Comparison of ENCODE assay signal across 8 cellular contexts in the genomic region with DNA sequence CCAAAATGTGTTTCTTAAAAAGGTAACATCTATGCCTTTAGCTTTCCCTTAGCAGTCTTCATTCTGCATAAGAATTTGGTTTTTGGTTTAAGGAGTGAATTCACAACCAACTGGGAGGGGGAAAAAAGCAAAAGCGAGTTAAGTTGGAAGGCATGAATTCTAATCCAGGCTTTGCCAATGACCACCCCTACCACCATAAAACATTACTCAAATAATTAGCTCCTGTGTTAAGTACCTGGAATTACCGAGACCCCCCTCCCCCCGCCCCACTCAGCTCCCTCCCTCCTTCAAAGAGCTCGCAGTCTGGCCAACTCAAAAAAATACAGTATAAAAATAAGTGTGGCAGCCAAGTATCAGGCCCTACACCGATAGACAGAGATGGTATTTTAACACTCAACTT. TPM values are rescaled to one million over a fixed set of nuclear protein-coding genes. Genes with fewer than 3 reads are reported as not detected.
DNase-seq lines count a peak whose midpoint lies in the region; ATAC-seq and TF ChIP-seq lines count a peak whose summit lies in the region.

No MANE protein-coding gene starts in this region.

- peak overlapping the region; percentile 75 to 84 (median 78) for H3K4me3 ChIP-seq in breast epithelium
- peak overlapping the region; percentile 95 for H3K4me3 ChIP-seq in mononuclear cell (ENCODE audit: low read length)

- H3K27me3 ChIP-seq in breast epithelium (no peaks in the 10 kb centered on the region), mononuclear cell (ENCODE audit: insufficient read depth, low read length) (no peaks in the 10 kb centered on the region)

- ATAC-seq in HG03097 (IDR thresholded peaks at IDR 0.05; ENCODE audit: low FRiP score, unreplicated experiment) (no peak), GM18858 (IDR thresholded peaks at IDR 0.05; ENCODE audit: unreplicated experiment) (no peak)

- no peak for TF ChIP-seq POLR2A in breast epithelium (IDR thresholded peaks at IDR 0.05)

- H3K9me3 ChIP-seq in breast epithelium (no peaks in the 10 kb centered on the region), mononuclear cell (ENCODE audit: low read depth, low read length) (no peaks in the 10 kb centered on the region)

- intact Hi-C loops in breast epithelium (cut with DNase I; ENCODE audit: low total_unique reads), result no loop called here

- H3K27ac ChIP-seq in 22Rv1 (peak overlapping the region; percentile 76), breast epithelium (peak overlapping the region; percentile 91 to 94)

- TF ChIP-seq CTCF in 22Rv1 (IDR thresholded peaks at IDR 0.05) (no peak), breast epithelium (IDR thresholded peaks at IDR 0.05) (no peak), GM10266 (IDR thresholded peaks at IDR 0.05; ENCODE audit: control insufficient read depth, insufficient read depth, low read depth, missing control alignments) (no peak)

- peaks cover 0 to 17% of the 10 kb centered on the region in 2 donors for H3K4me1 ChIP-seq in breast epithelium
- H3K4me1 ChIP-seq in mononuclear cell (ENCODE audit: insufficient read depth, low read length), result peaks cover 47% of the 10 kb centered on the region

- peaks cover 6% of the 10 kb centered on the region for H3K36me3 ChIP-seq in breast epithelium

- DNase-seq in HT-29 (ENCODE audit: low spot score), result peak; percentile 12
- no peak for DNase-seq in breast epithelium (ENCODE audit: low spot score in 2 of 2)
- no peak for DNase-seq in HK-2 (ENCODE audit: unreplicated experiment)
- no peak for DNase-seq in GM10266 (ENCODE audit: extremely low spot score)

RNA-seq across cellular contexts. Expression of a gene that starts 0.5 kb away (rescaled TPM):
- 15.8 and 21.1 TPM in 2 replicates for total RNA-seq in HT-29 (2014; rRNA removed; shearing (Covaris generic))
- total RNA-seq in breast epithelium (10 to 100 TPM; 46.0 to 63.0 (median 50.8) TPM), mononuclear cell (63.2 TPM)

RNA-seq across cellular contexts. Expression of a gene that starts 0.9 kb away (rescaled TPM):
- total RNA-seq in HT-29 (2014; rRNA removed; shearing (Covaris generic)), result 22.8 and 28.8 TPM in 2 replicates
- total RNA-seq in breast epithelium (10 to 100 TPM; 74.7 to 93.7 (median 89.9) TPM), mononuclear cell (77.3 TPM)

RNA-seq across cellular contexts. Expression of a gene that starts 24.4 kb away (rescaled TPM):
- not detected in 2 replicates for total RNA-seq in HT-29 (2014; rRNA removed; shearing (Covaris generic))
- total RNA-seq in breast epithelium, result 100 to 1,000 TPM in 1 of 3 donors, 10 to 100 TPM in 2; 47.7 to 342 (median 54.7) TPM
- total RNA-seq in mononuclear cell, result 0.10 TPM

Comparison
In these comparisons a context has a peak if more than half of its experiments do, and no peak if none do; other contexts are left out.
1. RNA of a gene that starts 24.4 kb away (total RNA-seq): 47.7 to 342 TPM in breast epithelium; 0.10 TPM in mononuclear cell (single experiment) and not detected in HT-29; every median in the first group is over 10 times any median in the second.